Comparison of ENCODE assay signal across 8 cellular contexts in the genomic region with DNA sequence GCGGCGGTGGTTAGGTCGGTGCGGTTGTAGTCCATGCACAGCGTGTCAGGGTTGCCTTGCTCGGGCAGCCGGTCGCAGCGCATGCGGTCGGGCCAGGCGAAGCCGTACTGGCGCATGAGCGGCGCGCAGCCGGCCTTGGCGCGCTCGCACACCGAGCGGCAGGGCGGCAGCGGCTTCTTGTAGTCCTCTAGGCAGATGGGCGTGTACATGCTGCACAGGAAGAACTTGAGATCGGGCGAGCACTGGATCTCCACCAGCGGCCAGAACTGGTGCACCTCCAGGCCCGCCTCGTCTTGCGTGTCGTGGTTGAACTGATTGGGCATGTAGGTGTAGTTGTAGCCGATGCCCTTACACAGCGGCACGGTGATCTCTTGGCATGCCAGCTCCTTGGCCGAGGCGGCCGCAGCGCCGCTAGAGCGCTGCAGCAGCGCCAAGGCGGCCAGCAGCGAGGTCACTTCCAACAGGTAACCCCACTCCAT. TPM values are rescaled to one million over a fixed set of nuclear protein-coding genes. Genes with fewer than 3 reads are reported as not detected.
DNase-seq lines count a peak whose midpoint lies in the region; ATAC-seq and TF ChIP-seq lines count a peak whose summit lies in the region.

No MANE protein-coding gene starts in this region.

- peaks cover 22% of the 10 kb centered on the region for H3K4me1 Mint-ChIP-seq in activated CD8-positive, alpha-beta T cell treated with anti-CD3 and anti-CD28 coated beads for 36 hours (ENCODE audit: low read depth)

- H3K27me3 ChIP-seq in mononuclear cell (ENCODE audit: insufficient read depth, low read length) = peaks cover 69% of the 10 kb centered on the region

- DNase-seq in SIG-M5 treated with dmso at 0.1 percent for 504 hours (lab: John Stamatoyannopoulos, UW; ENCODE audit: unreplicated experiment) (peak; percentile 16), SIG-M5 (lab: John Stamatoyannopoulos, UW) (no peak), HFF-Myc (ENCODE audit: extremely low read depth, low read depth) (peak; percentile 20), NCI-H1105 treated with DMSO at 0.1 percent for 48 hours (lab: John Stamatoyannopoulos, UW) (peak; percentile 54), epithelial cell of esophagus (ENCODE audit: low read depth) (peak; percentile 94), stromal cell of bone marrow (ENCODE audit: low read depth) (peak; percentile 63)
- DNase-seq in activated CD8-positive, alpha-beta T cell treated with anti-CD3 and anti-CD28 coated beads for 36 hours = peak; percentile 52

- H3K36me3 Mint-ChIP-seq in activated CD8-positive, alpha-beta T cell treated with anti-CD3 and anti-CD28 coated beads for 36 hours (ENCODE audit: low read depth) = no peaks in the 10 kb centered on the region

- H3K4me3 Mint-ChIP-seq in activated CD8-positive, alpha-beta T cell treated with anti-CD3 and anti-CD28 coated beads for 36 hours = peak overlapping the region; percentile 69

- POLR2A ChIA-PET in activated CD8-positive, alpha-beta T cell treated with anti-CD3 and anti-CD28 coated beads for 36 hours (lab: Charles Lee) = no interaction called here

- intact Hi-C loops in activated CD8-positive, alpha-beta T cell treated with anti-CD3 and anti-CD28 coated beads for 36 hours (cut with micrococcal nuclease) = no loop called here

- CTCF ChIA-PET in activated CD8-positive, alpha-beta T cell treated with anti-CD3 and anti-CD28 coated beads for 36 hours (lab: Charles Lee) = no interaction called here

- TF ChIP-seq CTCF in HFF-Myc (IDR thresholded peaks at IDR 0.05; ENCODE audit: low read depth, low read length, missing control alignments) (no peak), epithelial cell of esophagus (IDR thresholded peaks at IDR 0.05; ENCODE audit: insufficient read depth, low read depth, low read length, missing control alignments) (peak; percentile 2)
- TF ChIP-seq CTCF in activated CD8-positive, alpha-beta T cell treated with anti-CD3 and anti-CD28 coated beads for 36 hours (IDR thresholded peaks at IDR 0.05) = no peak

- H3K4me1 ChIP-seq in mononuclear cell (ENCODE audit: insufficient read depth, low read length) = peaks cover 30% of the 10 kb centered on the region

- H3K27ac Mint-ChIP-seq in activated CD8-positive, alpha-beta T cell treated with anti-CD3 and anti-CD28 coated beads for 36 hours = no peak overlapping the region

- no peaks in the 10 kb centered on the region for H3K9me3 ChIP-seq in mononuclear cell (ENCODE audit: low read depth, low read length)

- peaks cover 57% of the 10 kb centered on the region for H3K27me3 Mint-ChIP-seq in activated CD8-positive, alpha-beta T cell treated with anti-CD3 and anti-CD28 coated beads for 36 hours

- H3K9me3 Mint-ChIP-seq in activated CD8-positive, alpha-beta T cell treated with anti-CD3 and anti-CD28 coated beads for 36 hours = no peaks in the 10 kb centered on the region

- peak; percentile 54 for ATAC-seq in activated CD8-positive, alpha-beta T cell treated with anti-CD3 and anti-CD28 coated beads for 36 hours

- peak overlapping the region; percentile 43 for H3K4me3 ChIP-seq in HFF-Myc (replicated peaks; ENCODE audit: low read depth, low read length)
- H3K4me3 ChIP-seq in epithelial cell of esophagus (ENCODE audit: low read length) = peak overlapping the region; percentile 52
- peak overlapping the region; percentile 43 for H3K4me3 ChIP-seq in mononuclear cell (ENCODE audit: low read length)

RNA-seq across cellular contexts. Expression of a gene that starts 1.1 kb away (rescaled TPM):
- total RNA-seq in activated CD8-positive, alpha-beta T cell treated with anti-CD3 and anti-CD28 coated beads for 36 hours = under 1 TPM; 0.14 to 0.22 TPM
- 0.94 TPM for total RNA-seq in mononuclear cell

RNA-seq across cellular contexts. Expression of a gene that starts 35.8 kb away (rescaled TPM):
- total RNA-seq in activated CD8-positive, alpha-beta T cell treated with anti-CD3 and anti-CD28 coated beads for 36 hours = not detected
- total RNA-seq in mononuclear cell = not detected
